ENCODE assay signal across 12 cellular contexts in the genomic region with DNA sequence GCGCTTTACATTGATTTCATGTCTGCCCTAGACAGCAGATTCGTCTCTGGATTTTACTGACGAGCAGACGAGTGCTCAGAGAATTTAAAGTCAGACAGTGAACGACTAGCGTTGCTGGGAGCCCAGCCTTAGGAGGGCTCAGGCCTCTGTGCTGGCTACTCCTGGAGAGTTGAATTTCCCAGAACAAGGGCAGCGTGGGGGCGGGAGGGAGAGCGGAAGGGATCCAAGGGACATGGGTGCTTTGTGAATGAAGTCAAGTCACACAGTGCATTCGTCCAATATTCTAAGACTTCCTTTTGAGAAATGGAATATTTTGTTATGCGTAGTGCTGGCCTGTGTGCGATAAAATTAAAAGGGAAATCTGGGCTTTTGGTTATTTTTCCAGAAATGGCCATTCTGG.
A peak's percentile ranks its signal among the peaks of the same experiment; 100 is the strongest.
DNase-seq lines count a peak whose midpoint lies in the region; ATAC-seq and TF ChIP-seq lines count a peak whose summit lies in the region.
"Had no signal": no experiment of that assay in that cellular context is flagged by ENCODE, and none has a peak within 500 bp of the region (broad histone marks: within the 10 kb centered on the region; RNA-seq: fewer than 3 reads in every experiment).

No MANE protein-coding gene starts in this region.

- H3K27me3 ChIP-seq in thoracic aorta (replicated peaks; ENCODE audit: insufficient read depth) = no peaks in the 10 kb centered on the region

- intact Hi-C loops in left ventricle myocardium superior (cut with micrococcal nuclease) (no loop called here), cardiac septum (cut with DNase I) (loop anchor here (2.0 kb wide), 1 partner anchor 45 kb away; no protein-coding TSS in a partner anchor)

- ATAC-seq in left ventricle myocardium superior = peak; percentile 45
- no peak for ATAC-seq in thoracic aorta (ENCODE audit: insufficient number of reproducible peaks, low FRiP score, low read depth)
- no peak for ATAC-seq in GM18907 (IDR thresholded peaks at IDR 0.05; ENCODE audit: unreplicated experiment)
- ATAC-seq in HG03469 (IDR thresholded peaks at IDR 0.05; ENCODE audit: unreplicated experiment) = no peak
- ATAC-seq: GM12878, GM23338 had no signal

- H3K4me1 ChIP-seq in thoracic aorta (ENCODE audit: control insufficient read depth in 1 of 2, low read depth in 2 of 2) = peaks cover 35 to 81% of the 10 kb centered on the region in 2 donors

- no peaks in the 10 kb centered on the region for H3K36me3 ChIP-seq in thoracic aorta

- DNase-seq in left ventricle myocardium superior = no peak
- no peak for DNase-seq in cardiac septum (ENCODE audit: low spot score)
- peak; percentile 34 for DNase-seq in medulla oblongata (ENCODE audit: extremely low spot score)
- no peak for DNase-seq in thoracic aorta (ENCODE audit: low spot score)
- no peak for DNase-seq in COLO829 (ENCODE audit: low spot score)
- DNase-seq: CD4-positive, alpha-beta T cell; DMS79; H7 had no signal

- TF ChIP-seq CTCF in thoracic aorta (IDR thresholded peaks at IDR 0.05) = no peak

- H3K27ac ChIP-seq in thoracic aorta = peak overlapping the region; percentile 90 to 98

- H3K9me3 ChIP-seq in thoracic aorta = no peaks in the 10 kb centered on the region

- H3K4me3 ChIP-seq in thoracic aorta = no peak overlapping the region
- H3K4me3 ChIP-seq: GM12878, GM23338 had no signal
